In the genomic region with DNA sequence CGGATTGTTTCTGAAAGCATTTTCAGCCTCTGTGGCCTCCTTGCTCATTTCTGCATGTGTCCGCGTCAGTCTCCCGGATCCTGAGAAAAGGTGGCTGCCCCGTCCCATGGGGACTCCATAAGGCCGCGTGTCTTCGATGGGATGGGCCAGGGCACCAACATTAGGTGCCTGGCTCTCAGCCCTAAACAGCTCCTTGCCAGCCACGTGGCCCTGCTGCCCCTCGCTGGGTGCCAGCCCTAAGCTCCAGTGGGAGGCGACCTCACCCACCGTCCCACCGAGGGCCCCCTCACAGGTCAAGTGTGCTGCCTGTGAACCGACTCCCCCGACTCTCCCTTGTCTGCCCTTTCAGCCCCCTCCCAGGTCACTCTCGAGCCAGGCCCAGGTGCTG, we compare ENCODE assay signal across 8 cellular contexts. TPM values are rescaled to one million over a fixed set of nuclear protein-coding genes. Genes with fewer than 3 reads are reported as not detected.
A peak's percentile ranks its signal among the peaks of the same experiment; 100 is the strongest.
DNase-seq lines count a peak whose midpoint lies in the region; ATAC-seq and TF ChIP-seq lines count a peak whose summit lies in the region.

No MANE protein-coding gene starts in this region.

- H3K36me3 ChIP-seq in cardiac muscle cell (no peaks in the 10 kb centered on the region), iPS-18a (ENCODE audit: control insufficient read depth, low read depth, low read length) (peaks cover 21% of the 10 kb centered on the region)

- H3K4me3 ChIP-seq in cardiac muscle cell, result peak overlapping the region; percentile 63
- H3K4me3 ChIP-seq in iPS-18a (ENCODE audit: low read length), result peak overlapping the region; percentile 78

- peak overlapping the region; percentile 84 for H3K27ac Mint-ChIP-seq in activated T-helper 1 cell treated with anti-CD3 and anti-CD28 coated beads, Interleukin-12 subunit alpha, Interleukin-12 subunit beta, Interleukin-2, Interleukin-4 antibody, amounts not matched to agents 30 ng/mL and 10 ng/mL and 1 ng/mL, durations not matched to agents 14 hours and 24 hours and 36 hours
- peak overlapping the region; percentile 91 to 94 for H3K27ac Mint-ChIP-seq in stimulated activated naive CD8-positive, alpha-beta T cell treated with anti-CD3 and anti-CD28 coated beads, Interleukin-15, amount 100 ng/mL, for 72 hours

- no peaks in the 10 kb centered on the region for H3K9me3 ChIP-seq in cardiac muscle cell (ENCODE audit: low read depth)
- no peaks in the 10 kb centered on the region for H3K9me3 ChIP-seq in iPS-18a (ENCODE audit: control insufficient read depth, low read depth, low read length)

- intact Hi-C loops in cardiac septum (cut with DNase I), result no loop called here
- intact Hi-C loops in activated T-helper 1 cell treated with anti-CD3 and anti-CD28 coated beads, Interleukin-12 subunit alpha, Interleukin-12 subunit beta, Interleukin-2, Interleukin-4 antibody, amounts not matched to agents 30 ng/mL and 10 ng/mL and 1 ng/mL, durations not matched to agents 14 hours and 24 hours and 36 hours (cut with micrococcal nuclease), result loop anchor here (1.0 to 10.0 kb wide), 6 partner anchors 27 to 1573 kb away; partner anchors contain the start of genes CLK4, HNRNPAB, HNRNPH1 and MGAT4B

- peak overlapping the region; percentile 87 for H3K27ac ChIP-seq in cardiac muscle cell
- H3K27ac ChIP-seq in iPS-18a (ENCODE audit: low read length), result no peak overlapping the region

- TF ChIP-seq CTCF in cardiac muscle cell (IDR thresholded peaks at IDR 0.05; ENCODE audit: low read depth, low read length), result no peak

- no peaks in the 10 kb centered on the region for H3K27me3 ChIP-seq in cardiac muscle cell
- H3K27me3 ChIP-seq in iPS-18a (ENCODE audit: control insufficient read depth, insufficient read depth, low read length), result no peaks in the 10 kb centered on the region

- H3K4me1 Mint-ChIP-seq in activated T-helper 1 cell treated with anti-CD3 and anti-CD28 coated beads, Interleukin-12 subunit alpha, Interleukin-12 subunit beta, Interleukin-2, Interleukin-4 antibody, amounts not matched to agents 30 ng/mL and 10 ng/mL and 1 ng/mL, durations not matched to agents 14 hours and 24 hours and 36 hours (ENCODE audit: low read depth), result peaks cover 65% of the 10 kb centered on the region
- H3K4me1 Mint-ChIP-seq in stimulated activated naive CD8-positive, alpha-beta T cell treated with anti-CD3 and anti-CD28 coated beads, Interleukin-15, amount 100 ng/mL, for 72 hours, result peaks cover 85% of the 10 kb centered on the region

- no peaks in the 10 kb centered on the region for H3K27me3 Mint-ChIP-seq in activated T-helper 1 cell treated with anti-CD3 and anti-CD28 coated beads, Interleukin-12 subunit alpha, Interleukin-12 subunit beta, Interleukin-2, Interleukin-4 antibody, amounts not matched to agents 30 ng/mL and 10 ng/mL and 1 ng/mL, durations not matched to agents 14 hours and 24 hours and 36 hours (ENCODE audit: insufficient read depth)
- no peaks in the 10 kb centered on the region for H3K27me3 Mint-ChIP-seq in stimulated activated naive CD8-positive, alpha-beta T cell treated with anti-CD3 and anti-CD28 coated beads, Interleukin-15, amount 100 ng/mL, for 72 hours

- H3K36me3 Mint-ChIP-seq in activated T-helper 1 cell treated with anti-CD3 and anti-CD28 coated beads, Interleukin-12 subunit alpha, Interleukin-12 subunit beta, Interleukin-2, Interleukin-4 antibody, amounts not matched to agents 30 ng/mL and 10 ng/mL and 1 ng/mL, durations not matched to agents 14 hours and 24 hours and 36 hours (ENCODE audit: low read depth), result peaks cover 46% of the 10 kb centered on the region

- DNase-seq in cardiac muscle cell (ENCODE audit: low read depth in 1 of 2, low spot score in 1 of 2) (no peak), cardiac septum (ENCODE audit: low spot score) (no peak), occipital lobe (lab: John Stamatoyannopoulos, UW) (no peak), middle frontal gyrus (ENCODE audit: extremely low spot score, low spot score) (no peak)
- DNase-seq in activated T-helper 1 cell treated with anti-CD3 and anti-CD28 coated beads, Interleukin-12 subunit alpha, Interleukin-12 subunit beta, Interleukin-2, Interleukin-4 antibody, amounts not matched to agents 30 ng/mL and 10 ng/mL and 1 ng/mL, durations not matched to agents 14 hours and 24 hours and 36 hours (ENCODE audit: low spot score), result no peak
- DNase-seq in stimulated activated naive CD8-positive, alpha-beta T cell treated with anti-CD3 and anti-CD28 coated beads, Interleukin-15, amount 100 ng/mL, for 72 hours, result no peak

- ATAC-seq in stimulated activated naive CD8-positive, alpha-beta T cell treated with anti-CD3 and anti-CD28 coated beads, Interleukin-15, amount 100 ng/mL, for 72 hours, result peak; percentile 2
- ATAC-seq in HG02840 (IDR thresholded peaks at IDR 0.05; ENCODE audit: low FRiP score, unreplicated experiment), result no peak

- H3K4me1 ChIP-seq in cardiac muscle cell (ENCODE audit: low read depth) (peaks cover 8% of the 10 kb centered on the region), iPS-18a (ENCODE audit: control insufficient read depth, low read depth, low read length) (peaks cover 4% of the 10 kb centered on the region)

- peak overlapping the region; percentile 58 for H3K9ac ChIP-seq in iPS-18a (ENCODE audit: low read length)

- H3K4me3 Mint-ChIP-seq in activated T-helper 1 cell treated with anti-CD3 and anti-CD28 coated beads, Interleukin-12 subunit alpha, Interleukin-12 subunit beta, Interleukin-2, Interleukin-4 antibody, amounts not matched to agents 30 ng/mL and 10 ng/mL and 1 ng/mL, durations not matched to agents 14 hours and 24 hours and 36 hours, result peak overlapping the region; percentile 90
- peak overlapping the region; percentile 86 to 88 for H3K4me3 Mint-ChIP-seq in stimulated activated naive CD8-positive, alpha-beta T cell treated with anti-CD3 and anti-CD28 coated beads, Interleukin-15, amount 100 ng/mL, for 72 hours

- H3K9me3 Mint-ChIP-seq in activated T-helper 1 cell treated with anti-CD3 and anti-CD28 coated beads, Interleukin-12 subunit alpha, Interleukin-12 subunit beta, Interleukin-2, Interleukin-4 antibody, amounts not matched to agents 30 ng/mL and 10 ng/mL and 1 ng/mL, durations not matched to agents 14 hours and 24 hours and 36 hours, result no peaks in the 10 kb centered on the region
- H3K9me3 Mint-ChIP-seq in stimulated activated naive CD8-positive, alpha-beta T cell treated with anti-CD3 and anti-CD28 coated beads, Interleukin-15, amount 100 ng/mL, for 72 hours, result no peaks in the 10 kb centered on the region

RNA-seq across cellular contexts. Expression of gene PHYKPL, which starts 0.9 kb away (rescaled TPM):
- total RNA-seq in cardiac muscle cell (26.4 and 57.0 TPM in 2 replicates), cardiac septum (55.3 TPM), occipital lobe (12.9 TPM)
- polyA plus RNA-seq in cardiac muscle cell, result 58.7 and 75.2 TPM in 2 replicates
- total RNA-seq in activated T-helper 1 cell treated with anti-CD3 and anti-CD28 coated beads, Interleukin-12 subunit alpha, Interleukin-12 subunit beta, Interleukin-2, Interleukin-4 antibody, amounts not matched to agents 30 ng/mL and 10 ng/mL and 1 ng/mL, durations not matched to agents 14 hours and 24 hours and 36 hours, result 84.4 and 86.7 TPM in 2 replicates

RNA-seq across cellular contexts. Expression of gene HNRNPAB, which starts 27.4 kb away (rescaled TPM):
- total RNA-seq in cardiac muscle cell (127 and 154 TPM in 2 replicates), cardiac septum (105 TPM), occipital lobe (45.5 TPM)
- 205 and 224 TPM in 2 replicates for polyA plus RNA-seq in cardiac muscle cell
- total RNA-seq in activated T-helper 1 cell treated with anti-CD3 and anti-CD28 coated beads, Interleukin-12 subunit alpha, Interleukin-12 subunit beta, Interleukin-2, Interleukin-4 antibody, amounts not matched to agents 30 ng/mL and 10 ng/mL and 1 ng/mL, durations not matched to agents 14 hours and 24 hours and 36 hours, result 459 and 472 TPM in 2 replicates

RNA-seq across cellular contexts. Expression of gene GMCL2, which starts 44.6 kb away (rescaled TPM):
- total RNA-seq in cardiac muscle cell (not detected in 2 replicates), cardiac septum (not detected), occipital lobe (not detected)
- polyA plus RNA-seq in cardiac muscle cell, result not detected in 2 replicates
- not detected in 2 replicates for total RNA-seq in activated T-helper 1 cell treated with anti-CD3 and anti-CD28 coated beads, Interleukin-12 subunit alpha, Interleukin-12 subunit beta, Interleukin-2, Interleukin-4 antibody, amounts not matched to agents 30 ng/mL and 10 ng/mL and 1 ng/mL, durations not matched to agents 14 hours and 24 hours and 36 hours
